In genomic region chr15:26921433-26921832, GRCh38 we compare ENCODE assay signal across 3 cellular contexts.
TF ChIP-seq lines count a peak whose summit lies in the region.

No MANE protein-coding gene starts in this region.

TF ChIP-seq in A549, 52 proteins besides CTCF, POLR2A, EP300 and RAD21:
- TF ChIP-seq MAFK (IDR thresholded peaks at IDR 0.05; ENCODE audit: partially characterized antibody) (peak; percentile 58), FOSB (CRISPR knock-in tag; IDR thresholded peaks at IDR 0.05) (no peak), ZC3H11A (IDR thresholded peaks at IDR 0.05) (no peak), CBX8 (IDR thresholded peaks at IDR 0.05) (no peak), EHF (CRISPR knock-in tag; IDR thresholded peaks at IDR 0.05) (no peak), REST (IDR thresholded peaks at IDR 0.05) (no peak), E2F6 (IDR thresholded peaks at IDR 0.05; ENCODE audit: borderline replicate concordance, low read depth) (no peak), CBX2 (IDR thresholded peaks at IDR 0.05; ENCODE audit: borderline replicate concordance, low read depth) (no peak)

TF ChIP-seq in IMR-90, 13 proteins besides CTCF, POLR2A, EP300 and RAD21:
- TF ChIP-seq MAFK (IDR thresholded peaks at IDR 0.05; ENCODE audit: low read depth, low read length) (0 out of 2 replicates have a peak, but pooled peaks have one; percentile 19), ELK1 (IDR thresholded peaks at IDR 0.05; ENCODE audit: borderline replicate concordance, low read depth, low read length) (no peak)

TF ChIP-seq in K562, 482 proteins besides CTCF, POLR2A, EP300 and RAD21:
- TF ChIP-seq ZNF316 (IDR thresholded peaks at IDR 0.05) (peak; percentile 75), C11orf30 (IDR thresholded peaks at IDR 0.05; ENCODE audit: low read depth) (peak; percentile 37; the same call in 1 of the 2 replicates), POLR2G (IDR thresholded peaks at IDR 0.05; ENCODE audit: low read depth, low read length) (no peak), SIX5 (IDR thresholded peaks at IDR 0.05; ENCODE audit: borderline replicate concordance in 1 of 2, insufficient read depth in 1 of 2, low read depth in 1 of 2, low read length in 2 of 2) (no peak), NUFIP1 (IDR thresholded peaks at IDR 0.05; ENCODE audit: partially characterized antibody) (no peak), JUND (IDR thresholded peaks at IDR 0.05; ENCODE audit: borderline replicate concordance, low read depth, low read length) (no peak), JUND (tag; IDR thresholded peaks at IDR 0.05; ENCODE audit: borderline replicate concordance, low read depth, low read length) (no peak), TSC22D4 (tag; IDR thresholded peaks at IDR 0.05) (no peak), HIVEP1 (CRISPR knock-in tag; IDR thresholded peaks at IDR 0.05) (no peak)
